In genomic region chr9:30476826-30477225, GRCh38 we compare ENCODE assay signal across 27 cellular contexts.
"Had no signal": no experiment of that assay in that cellular context is flagged by ENCODE, and none has a peak within 500 bp of the region (broad histone marks: within the 10 kb centered on the region; RNA-seq: fewer than 3 reads in every experiment).

No MANE protein-coding gene starts in this region.

- H3K79me2 ChIP-seq: parathyroid adenoma had no signal

- H3K9me3 ChIP-seq: esophagus muscularis mucosa, heart right ventricle, right lobe of liver, thyroid gland had no signal

- H3K27me3 Mint-ChIP-seq: memory B cell; naive thymus-derived CD4-positive, alpha-beta T cell; progenitor cell of endocrine pancreas; stimulated activated naive CD8-positive, alpha-beta T cell treated with anti-CD3 and anti-CD28 coated beads, Interleukin-15, amount 100 ng/mL, for 72 hours; type B pancreatic cell had no signal

- H3K4me2 ChIP-seq: neural progenitor cell had no signal

- H3K27ac Mint-ChIP-seq: memory B cell; naive thymus-derived CD4-positive, alpha-beta T cell; nephron; neural progenitor cell; progenitor cell of endocrine pancreas; stimulated activated naive CD8-positive, alpha-beta T cell treated with anti-CD3 and anti-CD28 coated beads, Interleukin-15, amount 100 ng/mL, for 72 hours; type B pancreatic cell had no signal

- DNase-seq: dermis blood vessel endothelial cell; effector memory CD4-positive, alpha-beta T cell; foreskin melanocyte; glutamatergic neuron; heart right ventricle; hippocampal formation; kidney glomerular epithelial cell; left colon; midbrain; naive thymus-derived CD4-positive, alpha-beta T cell; small intestine; stimulated activated CD4-positive, alpha-beta T cell treated with anti-CD3 and anti-CD28 coated beads, Interleukin-15, amount 100 ng/mL, for 24 hours; stimulated activated CD4-positive, alpha-beta T cell treated with anti-CD3 and anti-CD28 coated beads, Interleukin-4, amount 100 ng/mL, for 1 hour; stimulated activated CD8-positive, alpha-beta memory T cell treated with anti-CD3 and anti-CD28 coated beads, Interleukin-4, amount 100 ng/mL, for 48 hours; stimulated activated naive CD4-positive, alpha-beta T cell; stimulated activated naive CD8-positive, alpha-beta T cell treated with anti-CD3 and anti-CD28 coated beads, Interleukin-15, amount 100 ng/mL, for 72 hours; thyroid gland had no signal

- H2AFZ ChIP-seq: neural progenitor cell, parathyroid adenoma had no signal

- H3K9me3 Mint-ChIP-seq: nephron; neural progenitor cell; stimulated activated naive CD8-positive, alpha-beta T cell treated with anti-CD3 and anti-CD28 coated beads, Interleukin-15, amount 100 ng/mL, for 72 hours; type B pancreatic cell had no signal

- H3K36me3 ChIP-seq: esophagus muscularis mucosa, heart right ventricle, neural progenitor cell, right lobe of liver, thyroid gland had no signal

- H3K4me3 Mint-ChIP-seq: memory B cell; naive thymus-derived CD4-positive, alpha-beta T cell; nephron; neural progenitor cell; stimulated activated naive CD8-positive, alpha-beta T cell treated with anti-CD3 and anti-CD28 coated beads, Interleukin-15, amount 100 ng/mL, for 72 hours; type B pancreatic cell had no signal

- H3K4me3 ChIP-seq: coronary artery, esophagus muscularis mucosa, heart right ventricle, lung, neural progenitor cell, right lobe of liver, thyroid gland had no signal

- H3K4me1 ChIP-seq: esophagus muscularis mucosa, heart right ventricle, neural progenitor cell, parathyroid adenoma, right lobe of liver, thyroid gland had no signal

- ATAC-seq: heart right ventricle; left colon; naive thymus-derived CD4-positive, alpha-beta T cell; right lobe of liver; stimulated activated naive CD8-positive, alpha-beta T cell treated with anti-CD3 and anti-CD28 coated beads, Interleukin-15, amount 100 ng/mL, for 72 hours had no signal

- H3K27me3 ChIP-seq: esophagus muscularis mucosa, heart right ventricle, neural progenitor cell, right lobe of liver, thyroid gland had no signal

- H3K36me3 Mint-ChIP-seq: memory B cell; naive thymus-derived CD4-positive, alpha-beta T cell; neural progenitor cell; type B pancreatic cell had no signal

- H3K4me1 Mint-ChIP-seq: memory B cell; naive thymus-derived CD4-positive, alpha-beta T cell; nephron; neural progenitor cell; stimulated activated naive CD8-positive, alpha-beta T cell treated with anti-CD3 and anti-CD28 coated beads, Interleukin-15, amount 100 ng/mL, for 72 hours had no signal

- H3K27ac ChIP-seq: coronary artery, esophagus muscularis mucosa, heart right ventricle, neural progenitor cell, parathyroid adenoma, right lobe of liver, thyroid gland had no signal

- H3K9ac ChIP-seq: neural progenitor cell, parathyroid adenoma had no signal
